12 cellular contexts compared by ENCODE assay signal in genomic region chr3:127836004-127836882, GRCh38. TPM values are rescaled to one million over a fixed set of nuclear protein-coding genes. Genes with fewer than 3 reads are reported as not detected.
A peak's percentile ranks its signal among the peaks of the same experiment; 100 is the strongest.
DNase-seq lines count a peak whose midpoint lies in the region; ATAC-seq and TF ChIP-seq lines count a peak whose summit lies in the region.
"Had no signal": no experiment of that assay in that cellular context is flagged by ENCODE, and none has a peak within 500 bp of the region (broad histone marks: within the 10 kb centered on the region; RNA-seq: fewer than 3 reads in every experiment).

No MANE protein-coding gene starts in this region.

- dilution Hi-C loops in mammary epithelial cell (cut with HindIII; ENCODE audit: low sequenced_read_pairs): loop anchor here (5.0 kb wide), 1 partner anchor 66 kb away; no protein-coding TSS in a partner anchor

- H3K9ac ChIP-seq in MM.1S (ENCODE audit: low read length) (no peak overlapping the region), mammary epithelial cell (ENCODE audit: insufficient read depth, low read length) (no peak overlapping the region)

- H3K27ac ChIP-seq in MM.1S (ENCODE audit: low read length): peak overlapping the region; percentile 5; the same call in 1 of the 2 replicates
- H3K27ac ChIP-seq in mammary epithelial cell (ENCODE audit: insufficient read depth, low read depth, low read length): no peak overlapping the region
- H3K27ac ChIP-seq: pancreas had no signal

- no peak overlapping the region for H3K4me3 ChIP-seq in GM06990 (replicated peaks; ENCODE audit: low read depth, low read length)
- H3K4me3 ChIP-seq in MM.1S (ENCODE audit: low read length): no peak overlapping the region
- H3K4me3 ChIP-seq in mammary epithelial cell (replicated peaks in 1 of 3; ENCODE audit: insufficient read depth in 1 of 3, low read depth in 2 of 3, low read length in 3 of 3): no peak overlapping the region
- H3K4me3 ChIP-seq: pancreas had no signal

- H3K9me3 ChIP-seq in MM.1S (replicated peaks; ENCODE audit: insufficient read depth, low read length): no peaks in the 10 kb centered on the region
- peaks cover 4% of the 10 kb centered on the region for H3K9me3 ChIP-seq in mammary epithelial cell (replicated peaks; ENCODE audit: insufficient read depth, low read length)
- H3K9me3 ChIP-seq: pancreas had no signal

- DNase-seq in GM06990 (ENCODE audit: extremely low read depth, insufficient read length) (peak; percentile 79), MM.1S (peak; percentile 70), NCI-H146 treated with DMSO at 0.1 percent for 48 hours (lab: John Stamatoyannopoulos, UW; ENCODE audit: unreplicated experiment) (no peak), activated gamma-delta T cell treated with Interleukin-2 at 50 U/mL for 16 hours (no peak), mammary epithelial cell (no peak), mesothelial cell of epicardium (ENCODE audit: low spot score in 2 of 2, unreplicated experiment in 2 of 2) (no peak)
- DNase-seq: activated T-cell treated with anti-CD3 and anti-CD28 coated beads for 4 hours, cortex of kidney, NCI-H1105 treated with DMSO at 0.1 percent for 48 hours, pancreas had no signal

- intact Hi-C loops in mammary epithelial cell (cut with micrococcal nuclease): no loop called here

- no peaks in the 10 kb centered on the region for H3K9me2 ChIP-seq in MM.1S (replicated peaks; ENCODE audit: insufficient read depth, low read length)

- peaks cover 7% of the 10 kb centered on the region for H3K9me3 Mint-ChIP-seq in mesothelial cell of epicardium

- H3K27me3 Mint-ChIP-seq in mesothelial cell of epicardium (ENCODE audit: low read depth): peaks cover 11% of the 10 kb centered on the region

- H3K4me1 ChIP-seq in MM.1S (ENCODE audit: low read length) (peaks cover 20% of the 10 kb centered on the region), mammary epithelial cell (ENCODE audit: insufficient read depth, low read length) (no peaks in the 10 kb centered on the region)
- H3K4me1 ChIP-seq: pancreas had no signal

- H2AFZ ChIP-seq in MM.1S (ENCODE audit: low read length) (peak overlapping the region; percentile 56), mammary epithelial cell (ENCODE audit: low read depth, low read length) (no peak overlapping the region)

- H3K4me2 ChIP-seq in MM.1S (ENCODE audit: low read depth, low read length) (peak overlapping the region; percentile 2; the same call in 1 of the 2 replicates), mammary epithelial cell (ENCODE audit: insufficient read depth, low read depth, low read length) (no peak overlapping the region)

- H3K27ac Mint-ChIP-seq in mesothelial cell of epicardium: no peak overlapping the region

- in situ Hi-C loops in mammary epithelial cell (cut with MboI; ENCODE audit: low sequenced_read_pairs in 2 of 2): no loop called here

- no peaks in the 10 kb centered on the region for H3K36me3 ChIP-seq in GM06990 (ENCODE audit: control insufficient read depth, insufficient read depth, low read length)
- no peaks in the 10 kb centered on the region for H3K36me3 ChIP-seq in MM.1S (replicated peaks; ENCODE audit: insufficient read depth, low read length)
- H3K36me3 ChIP-seq in mammary epithelial cell (ENCODE audit: insufficient read depth, low read length): no peaks in the 10 kb centered on the region
- H3K36me3 ChIP-seq: pancreas had no signal

- H4K20me1 ChIP-seq in MM.1S (ENCODE audit: insufficient read depth, low read length) (no peaks in the 10 kb centered on the region), mammary epithelial cell (ENCODE audit: insufficient read depth, low read length) (no peaks in the 10 kb centered on the region)

- CTCF ChIA-PET in mammary epithelial cell (lab: Charles Lee; ENCODE audit: low non-redundant PET): no interaction called here

- 96% methylated on average over 7 of the region's 7 CpGs for WGBS in mammary epithelial cell (ENCODE audit: low coverage, missing lambda C conversion rate)

- TF ChIP-seq CTCF in GM06990 (IDR thresholded peaks at IDR 0.05; ENCODE audit: insufficient read depth, low read length, poor library complexity, severe bottlenecking): no peak
- no peak for TF ChIP-seq CTCF in MM.1S (IDR thresholded peaks at IDR 0.05; ENCODE audit: low read length)
- TF ChIP-seq CTCF in mammary epithelial cell (conservative IDR thresholded peaks at IDR 0.05 in 1 of 2, IDR thresholded peaks at IDR 0.05 in 1 of 2; ENCODE audit: extremely low read depth in 1 of 2, insufficient read depth in 1 of 2, low read depth in 1 of 2, low read length in 2 of 2): no peak
- TF ChIP-seq CTCF in mesothelial cell of epicardium (IDR thresholded peaks at IDR 0.05; ENCODE audit: unreplicated experiment): no peak

- H3K27me3 ChIP-seq in GM06990 (replicated peaks; ENCODE audit: control insufficient read depth, insufficient read depth, low read length) (no peaks in the 10 kb centered on the region), MM.1S (replicated peaks; ENCODE audit: insufficient read depth, low read length) (no peaks in the 10 kb centered on the region), mammary epithelial cell (ENCODE audit: insufficient read depth, low read length) (no peaks in the 10 kb centered on the region)
- H3K27me3 ChIP-seq: pancreas had no signal

- no peaks in the 10 kb centered on the region for H3K4me1 Mint-ChIP-seq in mesothelial cell of epicardium

- no peaks in the 10 kb centered on the region for H3F3A ChIP-seq in MM.1S (ENCODE audit: insufficient read depth, low read length)

- no peaks in the 10 kb centered on the region for H3K79me2 ChIP-seq in MM.1S (ENCODE audit: low read length)
- H3K79me2 ChIP-seq in mammary epithelial cell (ENCODE audit: insufficient read depth, low read length): no peaks in the 10 kb centered on the region

- no peak overlapping the region for H3K4me3 Mint-ChIP-seq in mesothelial cell of epicardium

- no peaks in the 10 kb centered on the region for H3K36me3 Mint-ChIP-seq in mesothelial cell of epicardium

- no TSS peak for BruUV-seq in mammary epithelial cell (replicated peaks; lab: Mats Ljungman, UMichigan)

- ATAC-seq in GM19324 (IDR thresholded peaks at IDR 0.05; ENCODE audit: low FRiP score, unreplicated experiment) (peak; percentile 65), HG02852 (IDR thresholded peaks at IDR 0.05; ENCODE audit: unreplicated experiment) (peak; percentile 76)

RNA-seq across cellular contexts. Expression of gene MGLL, which starts 13.9 kb away (rescaled TPM):
- total RNA-seq in mammary epithelial cell (10 to 100 TPM in 1 of 2 donors, 1 to 10 TPM in 1; 7.8 to 46.3 TPM), mesothelial cell of epicardium (2.0 to 2.5 TPM (median 2.4 TPM) in 3 replicates)
- 16.9 TPM for polyA plus RNA-seq in mammary epithelial cell
- 27.4 TPM for polyA minus RNA-seq in mammary epithelial cell

Comparison
In these comparisons a context has a peak if more than half of its experiments do, and no peak if none do; other contexts are left out.
1. DNase-seq: peak in GM06990 (single experiment) and MM.1S (single experiment); none in NCI-H146 treated with DMSO at 0.1 percent for 48 hours (single experiment), activated gamma-delta T cell treated with Interleukin-2 at 50 U/mL for 16 hours (single experiment), mammary epithelial cell (single experiment) and mesothelial cell of epicardium (0 of 2).